Comparison of ENCODE assay signal across 22 cellular contexts in genomic region chr9:137234055-137234697, GRCh38. TPM values are rescaled to one million over a fixed set of nuclear protein-coding genes. Genes with fewer than 3 reads are reported as not detected.
DNase-seq lines count a peak whose midpoint lies in the region; ATAC-seq, FAIRE-seq and TF ChIP-seq lines count a peak whose summit lies in the region.
"Had no signal": no experiment of that assay in that cellular context is flagged by ENCODE, and none has a peak within 500 bp of the region (broad histone marks: within the 10 kb centered on the region; RNA-seq: fewer than 3 reads in every experiment).

No MANE protein-coding gene starts in this region.

- H3K4me3 ChIP-seq in BLaER1 (peak overlapping the region; percentile 63), OCI-LY3 (ENCODE audit: low read length) (peak overlapping the region; percentile 82), mesenchymal stem cell (ENCODE audit: insufficient read depth in 1 of 2, low read depth in 1 of 2, low read length in 2 of 2) (no peak overlapping the region), small intestine (ENCODE audit: low read depth in 1 of 2, low read length in 2 of 2) (no peak overlapping the region), gastroesophageal sphincter (no peak overlapping the region)
- H3K4me3 ChIP-seq: Peyer's patch had no signal

- H3K4ac ChIP-seq in mesenchymal stem cell (ENCODE audit: low read depth in 1 of 2, low read length in 2 of 2): no peak overlapping the region

- TF ChIP-seq EP300 in gastroesophageal sphincter (IDR thresholded peaks at IDR 0.05): no peak

- no peak overlapping the region for H3K23ac ChIP-seq in mesenchymal stem cell (ENCODE audit: low read length in 2 of 2)

- no peak overlapping the region for H3K18ac ChIP-seq in mesenchymal stem cell (ENCODE audit: low read depth in 1 of 2, low read length in 2 of 2)

- H2BK120ac ChIP-seq in mesenchymal stem cell (ENCODE audit: low read depth, low read length): no peak overlapping the region

- H4K8ac ChIP-seq in mesenchymal stem cell (ENCODE audit: low read length): no peak overlapping the region

- no peak for ATAC-seq in gastroesophageal sphincter

- H3K27me3 ChIP-seq in BLaER1: no peaks in the 10 kb centered on the region
- H3K27me3 ChIP-seq in OCI-LY3 (ENCODE audit: low read depth, low read length): 0 out of 2 replicates have a peak, but pooled peaks cover 2% of the 10 kb centered on the region
- peaks cover 0 to 60% of the 10 kb centered on the region in 2 experiments for H3K27me3 ChIP-seq in mesenchymal stem cell (ENCODE audit: control insufficient read depth in 1 of 2, insufficient read depth in 1 of 2, low read length in 2 of 2)
- H3K27me3 ChIP-seq in small intestine (ENCODE audit: control insufficient read depth in 2 of 2, insufficient read depth in 2 of 2, low read length in 2 of 2): no peaks in the 10 kb centered on the region
- H3K27me3 ChIP-seq in gastroesophageal sphincter: peaks cover 58% of the 10 kb centered on the region

- H3K79me1 ChIP-seq in mesenchymal stem cell (replicated peaks; ENCODE audit: low read length, poor library complexity, severe bottlenecking): peaks cover 21% of the 10 kb centered on the region

- peak overlapping the region; percentile 79; the same call in 1 of the 2 replicates for H3K27ac ChIP-seq in BLaER1
- H3K27ac ChIP-seq in OCI-LY3 (ENCODE audit: low read length): no peak overlapping the region
- H3K27ac ChIP-seq in mesenchymal stem cell (ENCODE audit: low read length, poor library complexity, severe bottlenecking): no peak overlapping the region
- H3K27ac ChIP-seq in small intestine (ENCODE audit: low read depth in 1 of 2, low read length in 1 of 2): no peak overlapping the region
- H3K27ac ChIP-seq in gastroesophageal sphincter: no peak overlapping the region
- H3K27ac ChIP-seq: Peyer's patch had no signal

- no peak for TF ChIP-seq CTCF in OCI-LY3 (IDR thresholded peaks at IDR 0.05; ENCODE audit: low read depth, low read length)
- no peak for TF ChIP-seq CTCF in gastroesophageal sphincter (IDR thresholded peaks at IDR 0.05)

- H3K9me3 ChIP-seq in BLaER1: no peaks in the 10 kb centered on the region
- H3K9me3 ChIP-seq in OCI-LY3 (ENCODE audit: insufficient read depth, low read length): no peaks in the 10 kb centered on the region
- H3K9me3 ChIP-seq in mesenchymal stem cell (ENCODE audit: control insufficient read depth, low read length): no peaks in the 10 kb centered on the region
- no peaks in the 10 kb centered on the region for H3K9me3 ChIP-seq in small intestine (ENCODE audit: control insufficient read depth, low read depth)
- no peaks in the 10 kb centered on the region for H3K9me3 ChIP-seq in gastroesophageal sphincter
- H3K9me3 ChIP-seq: Caco-2 had no signal

- TF ChIP-seq POLR2A in gastroesophageal sphincter (IDR thresholded peaks at IDR 0.05): no peak

- no peak overlapping the region for H2BK12ac ChIP-seq in mesenchymal stem cell (ENCODE audit: low read length in 2 of 2)

- H4K20me1 ChIP-seq in BLaER1: peaks cover 17% of the 10 kb centered on the region; the same call in 1 of the 2 replicates
- H4K20me1 ChIP-seq in OCI-LY3 (ENCODE audit: insufficient read depth, low read length): no peaks in the 10 kb centered on the region

- H2AFZ ChIP-seq in OCI-LY3 (ENCODE audit: low read depth, low read length) (no peak overlapping the region), mesenchymal stem cell (ENCODE audit: low read depth, low read length) (no peak overlapping the region)

- FAIRE-seq in small intestine (lab: Jason Lieb, UNC): no peak
- FAIRE-seq: H54 had no signal

- peak overlapping the region; percentile 66; the same call in 1 of the 2 replicates for H3K9ac ChIP-seq in BLaER1
- H3K9ac ChIP-seq in OCI-LY3 (ENCODE audit: low read length): peak overlapping the region; percentile 63; the same call in 1 of the 2 replicates
- no peak overlapping the region for H3K9ac ChIP-seq in mesenchymal stem cell (ENCODE audit: low read length)

- 89% methylated on average over 39 of the region's 40 CpGs for WGBS in mesenchymal stem cell
- WGBS in small intestine, 3 donors: 13 to 54% (median 31%) methylated on average over 37 to 40 of the region's 40 CpGs
- WGBS in gastroesophageal sphincter (ENCODE audit: low coverage in 1 of 2), 2 donors: no CpG with 5 or more reads among the region's 40 CpGs

- H3K4me2 ChIP-seq in BLaER1 (peak overlapping the region; percentile 98), OCI-LY3 (ENCODE audit: low read length) (peak overlapping the region; percentile 96), mesenchymal stem cell (ENCODE audit: low read length, poor library complexity, severe bottlenecking) (no peak overlapping the region)

- H2BK15ac ChIP-seq in mesenchymal stem cell (ENCODE audit: low read depth, poor library complexity, severe bottlenecking): no peak overlapping the region

- H3K14ac ChIP-seq in mesenchymal stem cell (ENCODE audit: low read length in 2 of 2): no peak overlapping the region

- H3K4me1 ChIP-seq in BLaER1: peaks cover 83% of the 10 kb centered on the region
- H3K4me1 ChIP-seq in OCI-LY3 (ENCODE audit: low read length): peaks cover 42% of the 10 kb centered on the region
- peaks cover 35% of the 10 kb centered on the region for H3K4me1 ChIP-seq in mesenchymal stem cell (ENCODE audit: control insufficient read depth, insufficient read depth, low read depth, low read length)
- H3K4me1 ChIP-seq in small intestine (ENCODE audit: control insufficient read depth in 2 of 2, insufficient read depth in 1 of 2, low read depth in 1 of 2, low read length in 1 of 2): peaks cover 3 to 11% of the 10 kb centered on the region in 2 donors
- peaks cover 0 to 40% (median 23%) of the 10 kb centered on the region in 3 donors for H3K4me1 ChIP-seq in gastroesophageal sphincter

- peaks cover 16% of the 10 kb centered on the region for H3K79me2 ChIP-seq in OCI-LY3 (ENCODE audit: low read length)

- H2AK5ac ChIP-seq in mesenchymal stem cell (ENCODE audit: low read length, severe bottlenecking): no peak overlapping the region

- no peak overlapping the region for H2BK5ac ChIP-seq in mesenchymal stem cell (ENCODE audit: low read depth, low read length, poor library complexity, severe bottlenecking)

- H4K91ac ChIP-seq in mesenchymal stem cell (ENCODE audit: low read length): peak overlapping the region; percentile 6

- DNase-seq in COLO668 (lab: John Stamatoyannopoulos, UW; ENCODE audit: unreplicated experiment) (peak; percentile 64), mesenchymal stem cell (no peak), GF-D8 (lab: John Stamatoyannopoulos, UW) (no peak), small intestine (no peak)
- DNase-seq: AML-193; Caco-2; CD4-positive, CD25-positive, alpha-beta regulatory T cell; EL; KG1; MV-4-11; NCI-H1436; NCI-H2029 treated with DMSO at 0.1 percent for 48 hours; NCI-H510A; NCI-H774; Peyer's patch; Right ventricle myocardium superior; SW 1271; T-helper 2 cell had no signal

- no peaks in the 10 kb centered on the region for H3K36me3 ChIP-seq in BLaER1
- H3K36me3 ChIP-seq in OCI-LY3 (replicated peaks; ENCODE audit: low read depth, low read length): no peaks in the 10 kb centered on the region
- peaks cover 0 to 3% of the 10 kb centered on the region in 2 experiments for H3K36me3 ChIP-seq in mesenchymal stem cell (ENCODE audit: control insufficient read depth in 1 of 2, insufficient read depth in 2 of 2, low read depth in 1 of 2, low read length in 2 of 2)
- no peaks in the 10 kb centered on the region for H3K36me3 ChIP-seq in small intestine (ENCODE audit: control insufficient read depth in 2 of 2, insufficient read depth in 2 of 2, low read length in 2 of 2)
- H3K36me3 ChIP-seq in gastroesophageal sphincter: no peaks in the 10 kb centered on the region
- H3K36me3 ChIP-seq: Peyer's patch had no signal

RNA-seq across cellular contexts. Expression of gene SLC34A3, which starts 3.5 kb away (rescaled TPM):
- not detected for polyA plus RNA-seq in mesenchymal stem cell (2013, experiment 1 of 2)
- polyA plus RNA-seq in mesenchymal stem cell (2013, experiment 2 of 2): not detected
- under 1 TPM; 0.21 to 0.89 (median 0.81) TPM for polyA plus RNA-seq in small intestine
- total RNA-seq in gastroesophageal sphincter: not detected
- total RNA-seq: Caco-2; CD4-positive, CD25-positive, alpha-beta regulatory T cell; Right ventricle myocardium superior had no signal
- polyA plus RNA-seq: CD4-positive, CD25-positive, alpha-beta regulatory T cell had no signal

RNA-seq across cellular contexts. Expression of gene RNF224, which starts 6.9 kb away (rescaled TPM):
- polyA plus RNA-seq in mesenchymal stem cell (2013, experiment 1 of 2): not detected
- not detected for polyA plus RNA-seq in mesenchymal stem cell (2013, experiment 2 of 2)
- under 1 TPM in 1 of 3 donors, not detected in 2; 0.03 TPM for polyA plus RNA-seq in small intestine
- under 1 TPM in 1 of 4 donors, not detected in 3; 0.57 TPM for total RNA-seq in gastroesophageal sphincter
- total RNA-seq: CD4-positive, CD25-positive, alpha-beta regulatory T cell; Peyer's patch; Right ventricle myocardium superior had no signal
- polyA plus RNA-seq: CD4-positive, CD25-positive, alpha-beta regulatory T cell had no signal

RNA-seq across cellular contexts. Expression of gene TUBB4B, which starts 6.9 kb away (rescaled TPM):
- polyA plus RNA-seq in mesenchymal stem cell (2013, experiment 1 of 2): 181 TPM
- 181 TPM for polyA plus RNA-seq in mesenchymal stem cell (2013, experiment 2 of 2)
- polyA plus RNA-seq in small intestine: 100 to 1,000 TPM; 365 to 374 (median 369) TPM
- total RNA-seq in gastroesophageal sphincter: 100 to 1,000 TPM; 220 to 488 (median 265) TPM

RNA-seq across cellular contexts. Expression of gene CYSRT1, which starts 9.2 kb away (rescaled TPM):
- polyA plus RNA-seq in mesenchymal stem cell (2013, experiment 1 of 2): 0.55 TPM
- 0.60 TPM for polyA plus RNA-seq in mesenchymal stem cell (2013, experiment 2 of 2)
- polyA plus RNA-seq in small intestine: 1 to 10 TPM in 1 of 3 donors, under 1 TPM in 2; 0.57 to 2.2 (median 0.89) TPM
- 1 to 10 TPM in 2 of 4 donors, not detected in 2; 1.1 to 5.8 TPM for total RNA-seq in gastroesophageal sphincter
- total RNA-seq: CD4-positive, CD25-positive, alpha-beta regulatory T cell; Right ventricle myocardium superior had no signal
- polyA plus RNA-seq: CD4-positive, CD25-positive, alpha-beta regulatory T cell had no signal

RNA-seq across cellular contexts. Expression of gene RNF208, which starts 12.1 kb away (rescaled TPM):
- polyA plus RNA-seq in mesenchymal stem cell (2013, experiment 1 of 2): 3.8 TPM
- 3.8 TPM for polyA plus RNA-seq in mesenchymal stem cell (2013, experiment 2 of 2)
- 1 to 10 TPM; 2.7 to 9.4 (median 7.2) TPM for polyA plus RNA-seq in small intestine
- 1 to 10 TPM in 3 of 4 donors, not detected in 1; 1.6 to 5.3 (median 3.1) TPM for total RNA-seq in gastroesophageal sphincter
- polyA plus RNA-seq: CD4-positive, CD25-positive, alpha-beta regulatory T cell had no signal

Comparison
In these comparisons a context has a peak if more than half of its experiments do, and no peak if none do; other contexts are left out.
1. H3K4me3 ChIP-seq: peak in BLaER1 (single experiment) and OCI-LY3 (single experiment); none in mesenchymal stem cell (0 of 2), small intestine (0 of 2) and gastroesophageal sphincter (0 of 2).